Comparison of ENCODE assay signal across 1 cellular context in the genomic region with DNA sequence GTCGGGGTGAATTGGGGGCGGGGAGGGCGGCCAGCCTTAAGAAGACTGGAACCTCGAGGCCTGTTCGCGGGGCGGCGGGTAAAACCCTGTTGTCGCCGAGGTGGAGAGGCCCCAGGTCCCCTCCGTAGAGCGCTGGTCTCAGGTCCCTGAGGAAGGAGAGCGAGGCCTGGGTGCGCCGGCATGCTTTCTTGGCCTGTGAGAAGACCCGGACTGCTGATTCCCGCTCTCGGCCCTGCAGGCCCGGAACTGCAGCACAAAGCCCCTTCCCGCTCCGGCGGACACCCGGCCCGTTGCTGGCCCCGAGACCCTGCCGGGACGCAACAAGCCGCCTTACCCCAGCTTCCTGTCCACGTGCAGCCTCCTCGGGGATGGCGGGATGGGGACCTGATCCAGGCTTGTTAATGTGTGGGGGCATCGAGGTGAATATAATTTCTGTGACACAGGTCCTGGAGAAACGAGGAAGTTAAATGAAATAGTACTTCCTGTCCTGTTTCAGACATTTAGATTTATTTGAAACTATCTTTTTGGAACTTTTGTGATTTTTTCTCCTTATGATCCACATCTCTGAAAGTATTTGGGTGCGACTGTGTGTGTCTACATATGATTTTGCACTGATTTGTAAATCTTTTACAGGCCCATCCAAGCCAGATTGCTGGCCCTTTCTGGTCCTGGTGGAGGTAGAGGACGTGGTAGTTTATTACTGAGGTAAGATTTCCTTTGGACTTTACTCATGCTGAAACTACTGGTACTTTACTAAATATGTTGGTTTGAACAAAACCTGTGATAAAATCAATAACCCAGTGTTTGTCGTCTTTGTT.
A peak's percentile ranks its signal among the peaks of the same experiment; 100 is the strongest.
TF ChIP-seq lines count a peak whose summit lies in the region.

No MANE protein-coding gene starts in this region.

TF ChIP-seq in H1, 55 proteins besides CTCF, POLR2A, EP300 and RAD21:
- TF ChIP-seq PHF8 (conservative IDR thresholded peaks at IDR 0.05; ENCODE audit: low read depth, low read length): peak; percentile 34; the same call in 1 of the 2 replicates
- TF ChIP-seq TEAD4 (IDR thresholded peaks at IDR 0.05; ENCODE audit: low read depth, low read length): no peak
- TF ChIP-seq TAF1 (IDR thresholded peaks at IDR 0.05; ENCODE audit: low read depth, low read length): no peak
- TF ChIP-seq, protein P1, sequence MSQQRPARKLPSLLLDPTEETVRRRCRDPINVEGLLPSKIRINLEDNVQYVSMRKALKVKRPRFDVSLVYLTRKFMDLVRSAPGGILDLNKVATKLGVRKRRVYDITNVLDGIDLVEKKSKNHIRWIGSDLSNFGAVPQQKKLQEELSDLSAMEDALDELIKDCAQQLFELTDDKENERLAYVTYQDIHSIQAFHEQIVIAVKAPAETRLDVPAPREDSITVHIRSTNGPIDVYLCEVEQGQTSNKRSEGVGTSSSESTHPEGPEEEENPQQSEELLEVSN (IDR thresholded peaks at IDR 0.05): peak; percentile 33; the same call in 1 of the 2 replicates
- no peak for TF ChIP-seq JUN (IDR thresholded peaks at IDR 0.05; ENCODE audit: low read depth, low read length)
- TF ChIP-seq, protein P2, sequence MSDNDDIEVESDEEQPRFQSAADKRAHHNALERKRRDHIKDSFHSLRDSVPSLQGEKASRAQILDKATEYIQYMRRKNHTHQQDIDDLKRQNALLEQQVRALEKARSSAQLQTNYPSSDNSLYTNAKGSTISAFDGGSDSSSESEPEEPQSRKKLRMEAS (IDR thresholded peaks at IDR 0.05): peak; percentile 73; the same call in 1 of the 2 replicates
- TF ChIP-seq RBBP5 (IDR thresholded peaks at IDR 0.05; ENCODE audit: borderline replicate concordance, low read depth, low read length): peak; percentile 57
- TF ChIP-seq, protein P3, sequence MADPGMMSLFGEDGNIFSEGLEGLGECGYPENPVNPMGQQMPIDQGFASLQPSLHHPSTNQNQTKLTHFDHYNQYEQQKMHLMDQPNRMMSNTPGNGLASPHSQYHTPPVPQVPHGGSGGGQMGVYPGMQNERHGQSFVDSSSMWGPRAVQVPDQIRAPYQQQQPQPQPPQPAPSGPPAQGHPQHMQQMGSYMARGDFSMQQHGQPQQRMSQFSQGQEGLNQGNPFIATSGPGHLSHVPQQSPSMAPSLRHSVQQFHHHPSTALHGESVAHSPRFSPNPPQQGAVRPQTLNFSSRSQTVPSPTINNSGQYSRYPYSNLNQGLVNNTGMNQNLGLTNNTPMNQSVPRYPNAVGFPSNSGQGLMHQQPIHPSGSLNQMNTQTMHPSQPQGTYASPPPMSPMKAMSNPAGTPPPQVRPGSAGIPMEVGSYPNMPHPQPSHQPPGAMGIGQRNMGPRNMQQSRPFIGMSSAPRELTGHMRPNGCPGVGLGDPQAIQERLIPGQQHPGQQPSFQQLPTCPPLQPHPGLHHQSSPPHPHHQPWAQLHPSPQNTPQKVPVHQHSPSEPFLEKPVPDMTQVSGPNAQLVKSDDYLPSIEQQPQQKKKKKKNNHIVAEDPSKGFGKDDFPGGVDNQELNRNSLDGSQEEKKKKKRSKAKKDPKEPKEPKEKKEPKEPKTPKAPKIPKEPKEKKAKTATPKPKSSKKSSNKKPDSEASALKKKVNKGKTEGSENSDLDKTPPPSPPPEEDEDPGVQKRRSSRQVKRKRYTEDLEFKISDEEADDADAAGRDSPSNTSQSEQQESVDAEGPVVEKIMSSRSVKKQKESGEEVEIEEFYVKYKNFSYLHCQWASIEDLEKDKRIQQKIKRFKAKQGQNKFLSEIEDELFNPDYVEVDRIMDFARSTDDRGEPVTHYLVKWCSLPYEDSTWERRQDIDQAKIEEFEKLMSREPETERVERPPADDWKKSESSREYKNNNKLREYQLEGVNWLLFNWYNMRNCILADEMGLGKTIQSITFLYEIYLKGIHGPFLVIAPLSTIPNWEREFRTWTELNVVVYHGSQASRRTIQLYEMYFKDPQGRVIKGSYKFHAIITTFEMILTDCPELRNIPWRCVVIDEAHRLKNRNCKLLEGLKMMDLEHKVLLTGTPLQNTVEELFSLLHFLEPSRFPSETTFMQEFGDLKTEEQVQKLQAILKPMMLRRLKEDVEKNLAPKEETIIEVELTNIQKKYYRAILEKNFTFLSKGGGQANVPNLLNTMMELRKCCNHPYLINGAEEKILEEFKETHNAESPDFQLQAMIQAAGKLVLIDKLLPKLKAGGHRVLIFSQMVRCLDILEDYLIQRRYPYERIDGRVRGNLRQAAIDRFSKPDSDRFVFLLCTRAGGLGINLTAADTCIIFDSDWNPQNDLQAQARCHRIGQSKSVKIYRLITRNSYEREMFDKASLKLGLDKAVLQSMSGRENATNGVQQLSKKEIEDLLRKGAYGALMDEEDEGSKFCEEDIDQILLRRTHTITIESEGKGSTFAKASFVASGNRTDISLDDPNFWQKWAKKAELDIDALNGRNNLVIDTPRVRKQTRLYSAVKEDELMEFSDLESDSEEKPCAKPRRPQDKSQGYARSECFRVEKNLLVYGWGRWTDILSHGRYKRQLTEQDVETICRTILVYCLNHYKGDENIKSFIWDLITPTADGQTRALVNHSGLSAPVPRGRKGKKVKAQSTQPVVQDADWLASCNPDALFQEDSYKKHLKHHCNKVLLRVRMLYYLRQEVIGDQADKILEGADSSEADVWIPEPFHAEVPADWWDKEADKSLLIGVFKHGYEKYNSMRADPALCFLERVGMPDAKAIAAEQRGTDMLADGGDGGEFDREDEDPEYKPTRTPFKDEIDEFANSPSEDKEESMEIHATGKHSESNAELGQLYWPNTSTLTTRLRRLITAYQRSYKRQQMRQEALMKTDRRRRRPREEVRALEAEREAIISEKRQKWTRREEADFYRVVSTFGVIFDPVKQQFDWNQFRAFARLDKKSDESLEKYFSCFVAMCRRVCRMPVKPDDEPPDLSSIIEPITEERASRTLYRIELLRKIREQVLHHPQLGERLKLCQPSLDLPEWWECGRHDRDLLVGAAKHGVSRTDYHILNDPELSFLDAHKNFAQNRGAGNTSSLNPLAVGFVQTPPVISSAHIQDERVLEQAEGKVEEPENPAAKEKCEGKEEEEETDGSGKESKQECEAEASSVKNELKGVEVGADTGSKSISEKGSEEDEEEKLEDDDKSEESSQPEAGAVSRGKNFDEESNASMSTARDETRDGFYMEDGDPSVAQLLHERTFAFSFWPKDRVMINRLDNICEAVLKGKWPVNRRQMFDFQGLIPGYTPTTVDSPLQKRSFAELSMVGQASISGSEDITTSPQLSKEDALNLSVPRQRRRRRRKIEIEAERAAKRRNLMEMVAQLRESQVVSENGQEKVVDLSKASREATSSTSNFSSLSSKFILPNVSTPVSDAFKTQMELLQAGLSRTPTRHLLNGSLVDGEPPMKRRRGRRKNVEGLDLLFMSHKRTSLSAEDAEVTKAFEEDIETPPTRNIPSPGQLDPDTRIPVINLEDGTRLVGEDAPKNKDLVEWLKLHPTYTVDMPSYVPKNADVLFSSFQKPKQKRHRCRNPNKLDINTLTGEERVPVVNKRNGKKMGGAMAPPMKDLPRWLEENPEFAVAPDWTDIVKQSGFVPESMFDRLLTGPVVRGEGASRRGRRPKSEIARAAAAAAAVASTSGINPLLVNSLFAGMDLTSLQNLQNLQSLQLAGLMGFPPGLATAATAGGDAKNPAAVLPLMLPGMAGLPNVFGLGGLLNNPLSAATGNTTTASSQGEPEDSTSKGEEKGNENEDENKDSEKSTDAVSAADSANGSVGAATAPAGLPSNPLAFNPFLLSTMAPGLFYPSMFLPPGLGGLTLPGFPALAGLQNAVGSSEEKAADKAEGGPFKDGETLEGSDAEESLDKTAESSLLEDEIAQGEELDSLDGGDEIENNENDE (IDR thresholded peaks at IDR 0.05; ENCODE audit: insufficient replicate concordance, low read length): no peak
- no peak for TF ChIP-seq NRF1 (IDR thresholded peaks at IDR 0.05; ENCODE audit: low read depth, low read length)
- TF ChIP-seq NANOG (IDR thresholded peaks at IDR 0.05; ENCODE audit: insufficient read depth, low read depth, low read length, poor library complexity, severe bottlenecking): no peak
- TF ChIP-seq CHD1 (IDR thresholded peaks at IDR 0.05; ENCODE audit: low read depth, low read length): no peak
- TF ChIP-seq YY1 (IDR thresholded peaks at IDR 0.05; ENCODE audit: low read depth, low read length): no peak
- no peak for TF ChIP-seq CTBP2 (IDR thresholded peaks at IDR 0.05; ENCODE audit: borderline replicate concordance, insufficient read depth, insufficient read length, low read length)
- peak; percentile 54; the same call in 1 of the 2 replicates for TF ChIP-seq POLR2AphosphoS5 (IDR thresholded peaks at IDR 0.05; ENCODE audit: low read depth, low read length)
- peak in 1 of 2 experiments; percentile 18; a peak in 1 of 4 replicates for TF ChIP-seq SIN3A (conservative IDR thresholded peaks at IDR 0.05 in 1 of 2, IDR thresholded peaks at IDR 0.05 in 1 of 2; ENCODE audit: low read depth in 1 of 2, low read length in 2 of 2)
- TF ChIP-seq BACH1 (IDR thresholded peaks at IDR 0.05; ENCODE audit: low read length): no peak
- no peak for TF ChIP-seq SIX5 (IDR thresholded peaks at IDR 0.05; ENCODE audit: low read depth, low read length)
- TF ChIP-seq POU5F1 (IDR thresholded peaks at IDR 0.05; ENCODE audit: low read depth, low read length): no peak
- no peak for TF ChIP-seq JUND (IDR thresholded peaks at IDR 0.05; ENCODE audit: low read length)
- TF ChIP-seq GABPA (IDR thresholded peaks at IDR 0.05; ENCODE audit: borderline replicate concordance, insufficient read depth, low read length): no peak
- no peak for TF ChIP-seq RFX5 (IDR thresholded peaks at IDR 0.05; ENCODE audit: borderline replicate concordance, low read depth, low read length)
- no peak for TF ChIP-seq GTF2F1 (IDR thresholded peaks at IDR 0.05; ENCODE audit: borderline replicate concordance, low read depth, low read length)
- no peak for TF ChIP-seq CHD2 (IDR thresholded peaks at IDR 0.05; ENCODE audit: low read length)
